9 cellular contexts compared by ENCODE assay signal in the genomic region with DNA sequence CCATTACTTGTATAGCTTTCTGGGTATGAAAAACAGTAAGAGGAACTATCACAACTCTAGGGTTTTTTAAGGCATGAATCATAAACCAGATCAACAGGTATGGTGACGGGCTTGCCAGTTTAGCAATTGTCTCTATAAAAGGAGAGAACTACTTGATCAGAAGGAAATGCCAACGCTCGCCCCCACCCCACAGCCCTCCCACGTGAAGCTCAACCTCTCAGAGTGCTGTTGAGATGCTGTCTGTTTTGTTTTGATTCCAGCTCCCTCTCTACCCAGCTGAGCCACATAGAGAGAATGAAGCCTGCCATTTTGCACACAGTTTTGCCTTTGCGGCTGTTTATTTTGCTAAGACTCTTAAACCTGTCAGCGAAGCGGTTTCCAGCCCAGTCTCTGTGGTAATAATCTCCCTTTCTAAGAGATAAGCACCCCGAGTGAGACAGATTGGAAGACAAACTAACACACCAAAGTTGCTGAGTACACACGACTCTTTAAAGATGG.
DNase-seq lines count a peak whose midpoint lies in the region; ATAC-seq lines count a peak whose summit lies in the region.
"Had no signal": no experiment of that assay in that cellular context is flagged by ENCODE, and none has a peak within 500 bp of the region (broad histone marks: within the 10 kb centered on the region; RNA-seq: fewer than 3 reads in every experiment).

No MANE protein-coding gene starts in this region.

- peak; percentile 95 for ATAC-seq in activated CD4-positive, alpha-beta T cell treated with anti-CD3 and anti-CD28 coated beads for 36 hours
- no peak for ATAC-seq in HG03520 (IDR thresholded peaks at IDR 0.05; ENCODE audit: unreplicated experiment)
- no peak for ATAC-seq in GM19467 (IDR thresholded peaks at IDR 0.05; ENCODE audit: unreplicated experiment)
- no peak for ATAC-seq in HG02970 (IDR thresholded peaks at IDR 0.05; ENCODE audit: low FRiP score, unreplicated experiment)

- peaks cover 26% of the 10 kb centered on the region for H3K4me1 Mint-ChIP-seq in activated CD4-positive, alpha-beta T cell treated with anti-CD3 and anti-CD28 coated beads for 36 hours
- peaks cover 46% of the 10 kb centered on the region for H3K4me1 Mint-ChIP-seq in dendritic cell treated with granulocyte-macrophage colony-stimulating factor and Interleukin-4, amounts not matched to agents 40 ng/mL and 50 ng/mL, for 4 days (ENCODE audit: low read depth)

- H3K9me3 Mint-ChIP-seq in activated CD4-positive, alpha-beta T cell treated with anti-CD3 and anti-CD28 coated beads for 36 hours (ENCODE audit: low read depth) = peaks cover 8% of the 10 kb centered on the region
- H3K9me3 Mint-ChIP-seq in dendritic cell treated with granulocyte-macrophage colony-stimulating factor and Interleukin-4, amounts not matched to agents 40 ng/mL and 50 ng/mL, for 4 days = peaks cover 18% of the 10 kb centered on the region

- POLR2A ChIA-PET in activated CD4-positive, alpha-beta T cell treated with anti-CD3 and anti-CD28 coated beads for 36 hours (lab: Charles Lee) = no interaction called here

- CTCF ChIA-PET in activated CD4-positive, alpha-beta T cell treated with anti-CD3 and anti-CD28 coated beads for 36 hours (lab: Charles Lee) = interaction anchor here (0.6 to 1.2 kb wide), 5 partner anchors 13 to 476 kb away, joined by 3 to 4 read pairs (median 3); no protein-coding TSS in a partner anchor

- peaks cover 4% of the 10 kb centered on the region for H3K36me3 Mint-ChIP-seq in activated CD4-positive, alpha-beta T cell treated with anti-CD3 and anti-CD28 coated beads for 36 hours (ENCODE audit: low read depth)
- peaks cover 12% of the 10 kb centered on the region for H3K36me3 Mint-ChIP-seq in dendritic cell treated with granulocyte-macrophage colony-stimulating factor and Interleukin-4, amounts not matched to agents 40 ng/mL and 50 ng/mL, for 4 days (ENCODE audit: low read depth)

- DNase-seq in HPDE6-E6E7 (ENCODE audit: extremely low spot score) = peak; percentile 86
- DNase-seq in activated CD4-positive, alpha-beta T cell treated with anti-CD3 and anti-CD28 coated beads for 36 hours = peak; percentile 82
- peak; percentile 65 for DNase-seq in stimulated activated CD4-positive, alpha-beta T cell treated with anti-CD3 and anti-CD28 coated beads, Interleukin-1b, Interleukin-23, amount 100 ng/mL, for 48 hours
- DNase-seq in globus pallidus (ENCODE audit: low spot score) = no peak
- DNase-seq: NCI-H774 had no signal

- peak overlapping the region; percentile 91 for H3K27ac Mint-ChIP-seq in activated CD4-positive, alpha-beta T cell treated with anti-CD3 and anti-CD28 coated beads for 36 hours
- peak overlapping the region; percentile 43 for H3K27ac Mint-ChIP-seq in dendritic cell treated with granulocyte-macrophage colony-stimulating factor and Interleukin-4, amounts not matched to agents 40 ng/mL and 50 ng/mL, for 4 days

- intact Hi-C loops in activated CD4-positive, alpha-beta T cell treated with anti-CD3 and anti-CD28 coated beads for 36 hours (cut with DNase I, micrococcal nuclease) = no loop called here
- intact Hi-C loops in dendritic cell treated with granulocyte-macrophage colony-stimulating factor and Interleukin-4, amounts not matched to agents 40 ng/mL and 50 ng/mL, for 4 days (cut with micrococcal nuclease) = no loop called here

- H3K4me3 Mint-ChIP-seq in activated CD4-positive, alpha-beta T cell treated with anti-CD3 and anti-CD28 coated beads for 36 hours = peak overlapping the region; percentile 44
- no peak overlapping the region for H3K4me3 Mint-ChIP-seq in dendritic cell treated with granulocyte-macrophage colony-stimulating factor and Interleukin-4, amounts not matched to agents 40 ng/mL and 50 ng/mL, for 4 days

- H3K27me3 Mint-ChIP-seq in activated CD4-positive, alpha-beta T cell treated with anti-CD3 and anti-CD28 coated beads for 36 hours = no peaks in the 10 kb centered on the region
- no peaks in the 10 kb centered on the region for H3K27me3 Mint-ChIP-seq in dendritic cell treated with granulocyte-macrophage colony-stimulating factor and Interleukin-4, amounts not matched to agents 40 ng/mL and 50 ng/mL, for 4 days
